Comparison of ENCODE assay signal across 22 cellular contexts in the genomic region with DNA sequence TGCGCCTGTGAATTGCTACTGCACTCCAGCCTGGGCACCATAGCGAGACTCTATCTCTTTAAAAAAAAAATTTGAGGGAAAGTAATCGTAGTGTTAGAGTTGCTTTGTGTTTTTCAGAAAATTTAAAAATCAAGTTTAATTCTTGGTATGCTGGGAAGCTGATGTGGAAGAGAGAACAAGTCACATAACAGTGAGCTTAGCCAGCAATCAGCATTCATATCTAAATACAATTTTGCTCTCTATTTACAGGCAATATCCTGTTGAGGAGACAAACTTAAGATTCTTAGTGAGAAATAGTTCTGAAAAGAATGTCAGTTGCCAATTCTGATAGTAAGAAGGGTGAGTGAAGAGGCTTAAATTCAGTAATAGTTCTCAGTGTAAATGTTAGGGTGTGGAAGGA. TPM values are rescaled to one million over a fixed set of nuclear protein-coding genes. Genes with fewer than 3 reads are reported as not detected.
DNase-seq lines count a peak whose midpoint lies in the region; ATAC-seq and TF ChIP-seq lines count a peak whose summit lies in the region.
"Had no signal": no experiment of that assay in that cellular context is flagged by ENCODE, and none has a peak within 500 bp of the region (broad histone marks: within the 10 kb centered on the region; RNA-seq: fewer than 3 reads in every experiment).

No MANE protein-coding gene starts in this region.

- H3K79me2 ChIP-seq in GM23248 (ENCODE audit: insufficient read depth), result peaks cover 100% of the 10 kb centered on the region

- no peaks in the 10 kb centered on the region for H3K9me3 ChIP-seq in GM23248 (ENCODE audit: low read depth)
- H3K9me3 ChIP-seq in naive thymus-derived CD4-positive, alpha-beta T cell (ENCODE audit: control insufficient read depth in 2 of 3, low read length in 3 of 3), result no peaks in the 10 kb centered on the region
- H3K9me3 ChIP-seq in suprapubic skin, result no peaks in the 10 kb centered on the region
- H3K9me3 ChIP-seq: body of pancreas, heart right ventricle, tibial nerve had no signal

- no peak overlapping the region for H3K9ac ChIP-seq in GM23248

- in situ Hi-C loops in GM23248 (cut with MboI), result no loop called here

- no peak for TF ChIP-seq POLR2A in suprapubic skin (IDR thresholded peaks at IDR 0.05)

- peaks cover 3% of the 10 kb centered on the region; the same call in 1 of the 2 replicates for H3K36me3 ChIP-seq in GM23248 (ENCODE audit: low read depth)
- no peaks in the 10 kb centered on the region for H3K36me3 ChIP-seq in naive thymus-derived CD4-positive, alpha-beta T cell (ENCODE audit: control insufficient read depth in 2 of 3, insufficient read depth in 3 of 3, low read length in 3 of 3)
- H3K36me3 ChIP-seq in suprapubic skin, result no peaks in the 10 kb centered on the region

- H3K4me3 Mint-ChIP-seq in T-helper 1 cell treated with Interleukin-12 subunit alpha and Interleukin-12 subunit beta and Interleukin-4 antibody, amounts not matched to agents 30 μg/mL and 1 μg/mL, for 36 hours, result no peak overlapping the region
- H3K4me3 Mint-ChIP-seq in activated T-helper 17 cell treated with anti-CD3 and anti-CD28 coated beads, Interleukin-2, amount 50 U/mL, for 72 hours, result peak overlapping the region; percentile 77
- H3K4me3 Mint-ChIP-seq in naive thymus-derived CD4-positive, alpha-beta T cell, result peak overlapping the region in 5 of 10 donors; percentile 3 to 61 (median 31)

- peaks cover 7% of the 10 kb centered on the region for H3K36me3 Mint-ChIP-seq in T-helper 1 cell treated with Interleukin-12 subunit alpha and Interleukin-12 subunit beta and Interleukin-4 antibody, amounts not matched to agents 30 μg/mL and 1 μg/mL, for 36 hours (ENCODE audit: low read depth)
- peaks cover 25% of the 10 kb centered on the region for H3K36me3 Mint-ChIP-seq in activated T-helper 17 cell treated with anti-CD3 and anti-CD28 coated beads, Interleukin-2, amount 50 U/mL, for 72 hours (ENCODE audit: low read depth)
- H3K36me3 Mint-ChIP-seq in naive thymus-derived CD4-positive, alpha-beta T cell, result peaks cover 0 to 13% (median 5%) of the 10 kb centered on the region in 5 donors

- H3K27me3 Mint-ChIP-seq in T-helper 1 cell treated with Interleukin-12 subunit alpha and Interleukin-12 subunit beta and Interleukin-4 antibody, amounts not matched to agents 30 μg/mL and 1 μg/mL, for 36 hours (ENCODE audit: low read depth), result no peaks in the 10 kb centered on the region
- no peaks in the 10 kb centered on the region for H3K27me3 Mint-ChIP-seq in activated T-helper 17 cell treated with anti-CD3 and anti-CD28 coated beads, Interleukin-2, amount 50 U/mL, for 72 hours
- no peaks in the 10 kb centered on the region for H3K27me3 Mint-ChIP-seq in naive thymus-derived CD4-positive, alpha-beta T cell

- H3K4me2 ChIP-seq in GM23248 (ENCODE audit: unreplicated experiment), result peak overlapping the region; percentile 21

- H4K20me1 ChIP-seq in GM23248 (ENCODE audit: insufficient read depth), result peaks cover 7% of the 10 kb centered on the region; the same call in 1 of the 2 replicates

- TF ChIP-seq CTCF in suprapubic skin (IDR thresholded peaks at IDR 0.05), result no peak

- peaks cover 51% of the 10 kb centered on the region for H3K4me1 Mint-ChIP-seq in T-helper 1 cell treated with Interleukin-12 subunit alpha and Interleukin-12 subunit beta and Interleukin-4 antibody, amounts not matched to agents 30 μg/mL and 1 μg/mL, for 36 hours (ENCODE audit: low read depth)
- peaks cover 40% of the 10 kb centered on the region for H3K4me1 Mint-ChIP-seq in activated T-helper 17 cell treated with anti-CD3 and anti-CD28 coated beads, Interleukin-2, amount 50 U/mL, for 72 hours
- peaks cover 57 to 86% (median 79%) of the 10 kb centered on the region in 7 donors for H3K4me1 Mint-ChIP-seq in naive thymus-derived CD4-positive, alpha-beta T cell

- intact Hi-C loops in naive thymus-derived CD4-positive, alpha-beta T cell (cut with micrococcal nuclease), result loop anchor here in 1 of 2 donors (1.0 kb wide), 1 partner anchor 10 kb away; the partner anchor contains the start of gene NDUFC1

- DNase-seq in T-helper 1 cell, result no peak
- DNase-seq in GM23248, result no peak
- no peak for DNase-seq in naive thymus-derived CD4-positive, alpha-beta T cell
- DNase-seq in ecto neural progenitor cell (ENCODE audit: low spot score), result no peak
- DNase-seq in suprapubic skin (ENCODE audit: low spot score in 2 of 2), result no peak
- DNase-seq: 8988T; activated naive CD4-positive, alpha-beta T cell treated with anti-CD3 and anti-CD28 coated beads, Interleukin-2, amount 50 U/mL, for 16 hours; body of pancreas; C1 segment of cervical spinal cord; DMS79; effector CD4-positive, alpha-beta T cell; heart right ventricle; islet precursor cell; NCI-H2029; NCI-H524 treated with DMSO at 0.1 percent for 48 hours; occipital lobe; stimulated activated CD4-positive, alpha-beta T cell treated with anti-CD3 and anti-CD28 coated beads, Interleukin-4, amount 100 ng/mL, for 4 hours had no signal

- peaks cover 7% of the 10 kb centered on the region; the same call in 1 of the 2 replicates for H3F3A ChIP-seq in GM23248 (ENCODE audit: insufficient read depth)

- H3K4me1 ChIP-seq in GM23248 (ENCODE audit: insufficient read depth), result peaks cover 12% of the 10 kb centered on the region
- H3K4me1 ChIP-seq in naive thymus-derived CD4-positive, alpha-beta T cell (ENCODE audit: control insufficient read depth in 2 of 2, insufficient read depth in 2 of 2, low read length in 2 of 2), result peaks cover 18 to 26% of the 10 kb centered on the region in 2 donors
- H3K4me1 ChIP-seq in suprapubic skin, result peaks cover 27% of the 10 kb centered on the region

- H3K27me3 ChIP-seq in GM23248 (replicated peaks; ENCODE audit: insufficient read depth) (no peaks in the 10 kb centered on the region), suprapubic skin (no peaks in the 10 kb centered on the region)
- no peaks in the 10 kb centered on the region for H3K27me3 ChIP-seq in naive thymus-derived CD4-positive, alpha-beta T cell (ENCODE audit: control insufficient read depth in 2 of 2, insufficient read depth in 2 of 2, low read length in 2 of 2)
- H3K27me3 ChIP-seq: body of pancreas, heart right ventricle, tibial nerve had no signal

- no peak overlapping the region for H2AFZ ChIP-seq in GM23248

- TF ChIP-seq EP300 in suprapubic skin (IDR thresholded peaks at IDR 0.05), result no peak

- CTCF ChIA-PET in naive thymus-derived CD4-positive, alpha-beta T cell (lab: Charles Lee), result interaction anchor here (0.6 to 0.7 kb wide), 2 partner anchors 16 to 522 kb away, joined by 3 read pairs; no protein-coding TSS in a partner anchor

- no peak for ATAC-seq in activated T-helper 17 cell treated with anti-CD3 and anti-CD28 coated beads, Interleukin-2, amount 50 U/mL, for 72 hours (replicated peaks)
- ATAC-seq in naive thymus-derived CD4-positive, alpha-beta T cell, result no peak
- ATAC-seq in GM21423 (IDR thresholded peaks at IDR 0.05; ENCODE audit: unreplicated experiment), result no peak
- ATAC-seq: body of pancreas, heart right ventricle, Panc1 had no signal

- H3K27ac ChIP-seq in GM23248 (no peak overlapping the region), suprapubic skin (no peak overlapping the region)
- H3K27ac ChIP-seq in naive thymus-derived CD4-positive, alpha-beta T cell (ENCODE audit: low read depth, low read length), result no peak overlapping the region
- H3K27ac ChIP-seq: body of pancreas, tibial nerve had no signal

- no peaks in the 10 kb centered on the region for H3K9me2 ChIP-seq in GM23248 (ENCODE audit: insufficient read depth)

- no peaks in the 10 kb centered on the region for H3K9me3 Mint-ChIP-seq in T-helper 1 cell treated with Interleukin-12 subunit alpha and Interleukin-12 subunit beta and Interleukin-4 antibody, amounts not matched to agents 30 μg/mL and 1 μg/mL, for 36 hours
- no peaks in the 10 kb centered on the region for H3K9me3 Mint-ChIP-seq in activated T-helper 17 cell treated with anti-CD3 and anti-CD28 coated beads, Interleukin-2, amount 50 U/mL, for 72 hours
- peaks cover 0 to 2% (median 0%) of the 10 kb centered on the region in 11 donors for H3K9me3 Mint-ChIP-seq in naive thymus-derived CD4-positive, alpha-beta T cell

- H3K4me3 ChIP-seq in GM23248 (no peak overlapping the region), suprapubic skin (no peak overlapping the region)
- H3K4me3 ChIP-seq in naive thymus-derived CD4-positive, alpha-beta T cell (ENCODE audit: low read length), result no peak overlapping the region
- H3K4me3 ChIP-seq: body of pancreas, heart right ventricle, tibial nerve had no signal

- POLR2A ChIA-PET in naive thymus-derived CD4-positive, alpha-beta T cell (lab: Charles Lee), result interaction anchor here (0.5 to 1.8 kb wide), 3 partner anchors 16 to 193 kb away, joined by 3 to 6 read pairs (median 3); no protein-coding TSS in a partner anchor

- 71 to 77% methylated on average over 3 of the region's 3 CpGs for WGBS in GM23248 (ENCODE audit: low coverage in 1 of 2, low lambda C conversion rate in 2 of 2, missing lambda C conversion rate in 2 of 2), 2 experiments
- WGBS in suprapubic skin, result 71% methylated on average over 3 of the region's 3 CpGs

- H3K27ac Mint-ChIP-seq in T-helper 1 cell treated with Interleukin-12 subunit alpha and Interleukin-12 subunit beta and Interleukin-4 antibody, amounts not matched to agents 30 μg/mL and 1 μg/mL, for 36 hours, result peak overlapping the region; percentile 31
- H3K27ac Mint-ChIP-seq in activated T-helper 17 cell treated with anti-CD3 and anti-CD28 coated beads, Interleukin-2, amount 50 U/mL, for 72 hours, result peak overlapping the region; percentile 57
- H3K27ac Mint-ChIP-seq in naive thymus-derived CD4-positive, alpha-beta T cell, result peak overlapping the region in 8 of 9 donors; percentile 28 to 78 (median 44)

RNA-seq across cellular contexts. Expression of gene NDUFC1, which starts 9.6 kb away (rescaled TPM):
- total RNA-seq in GM23248 (2014; rRNA removed; shearing (Covaris generic)), result 23.0 and 38.0 TPM in 2 replicates
- 222 and 225 TPM in 2 replicates for polyA plus RNA-seq in GM23248 (2016; fragmentation: Nextera tagmentation; extraction: Ambion mirVana)
- total RNA-seq in activated T-helper 17 cell treated with anti-CD3 and anti-CD28 coated beads, Interleukin-2, amount 50 U/mL, for 72 hours, result 10 to 100 TPM; 34.9 to 43.6 TPM
- total RNA-seq in naive thymus-derived CD4-positive, alpha-beta T cell, result 10 to 100 TPM; 19.4 to 41.6 (median 26.9) TPM
- polyA plus RNA-seq in naive thymus-derived CD4-positive, alpha-beta T cell, result 100 to 1,000 TPM; 105 to 193 TPM
- 10 to 100 TPM; 23.1 to 78.2 (median 54.5) TPM for total RNA-seq in suprapubic skin

RNA-seq across cellular contexts. Expression of gene NAA15, which starts 10.6 kb away (rescaled TPM):
- total RNA-seq in GM23248 (2014; rRNA removed; shearing (Covaris generic)), result 29.2 and 30.1 TPM in 2 replicates
- polyA plus RNA-seq in GM23248 (2016; fragmentation: Nextera tagmentation; extraction: Ambion mirVana), result 32.3 and 32.8 TPM in 2 replicates
- total RNA-seq in activated T-helper 17 cell treated with anti-CD3 and anti-CD28 coated beads, Interleukin-2, amount 50 U/mL, for 72 hours, result 100 to 1,000 TPM in 1 of 2 donors, 10 to 100 TPM in 1; 54.2 to 106 TPM
- total RNA-seq in naive thymus-derived CD4-positive, alpha-beta T cell, result 10 to 100 TPM; 41.2 to 67.4 (median 49.0) TPM
- 10 to 100 TPM; 35.7 to 40.5 TPM for polyA plus RNA-seq in naive thymus-derived CD4-positive, alpha-beta T cell
- 10 to 100 TPM; 26.5 to 41.8 (median 27.8) TPM for total RNA-seq in suprapubic skin

RNA-seq across cellular contexts. Expression of gene MGARP, which starts 31.9 kb away (rescaled TPM):
- 2.1 and 2.4 TPM in 2 replicates for total RNA-seq in GM23248 (2014; rRNA removed; shearing (Covaris generic))
- polyA plus RNA-seq in GM23248 (2016; fragmentation: Nextera tagmentation; extraction: Ambion mirVana), result 2.9 TPM in 2 replicates
- total RNA-seq in activated T-helper 17 cell treated with anti-CD3 and anti-CD28 coated beads, Interleukin-2, amount 50 U/mL, for 72 hours, result under 1 TPM in 1 of 2 donors, not detected in 1; 0.98 TPM
- under 1 TPM in 3 of 5 experiments, not detected in 2; 0.29 to 0.70 (median 0.30) TPM for total RNA-seq in naive thymus-derived CD4-positive, alpha-beta T cell
- under 1 TPM in 1 of 2 donors, not detected in 1; 0.32 TPM for polyA plus RNA-seq in naive thymus-derived CD4-positive, alpha-beta T cell
- under 1 TPM in 2 of 4 donors, not detected in 2; 0.36 to 0.60 TPM for total RNA-seq in suprapubic skin
